21 cellular contexts compared by ENCODE assay signal in the genomic region with DNA sequence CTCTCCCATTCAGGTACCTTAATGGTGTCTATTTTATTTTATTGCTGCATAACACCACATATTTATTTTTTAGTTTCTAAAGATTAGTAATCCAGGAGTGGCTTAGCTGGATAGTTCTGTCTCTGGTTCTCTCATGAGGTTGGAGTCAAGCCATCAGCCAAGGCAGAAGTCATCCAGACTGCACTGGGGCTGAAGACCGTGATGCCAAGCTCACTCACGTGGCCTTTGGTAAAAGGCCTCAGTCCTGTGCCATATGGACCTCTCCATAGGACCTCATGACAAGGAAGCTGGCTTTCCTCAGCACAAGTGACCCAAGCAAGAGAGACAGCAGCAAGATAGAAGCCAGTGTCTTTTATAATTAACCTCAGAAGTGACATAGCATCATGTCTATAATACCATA.
"Had no signal": no experiment of that assay in that cellular context is flagged by ENCODE, and none has a peak within 500 bp of the region (broad histone marks: within the 10 kb centered on the region; RNA-seq: fewer than 3 reads in every experiment).

No MANE protein-coding gene starts in this region.

- ATAC-seq: HepG2, SK-N-SH treated with all-trans-retinoic acid at 6 μM for 48 hours had no signal

- FAIRE-seq: HepG2 had no signal

- DNase-seq: IMR-90, Karpas-422, KG1, MG63, NCI-H1092, NCI-H1105 treated with DMSO at 0.1 percent for 48 hours, NCI-H1417 treated with DMSO at 0.1 percent for 48 hours, NCI-H187, NCI-H2029, NCI-H2081 treated with DMSO at 0.1 percent for 48 hours, NCI-H2171, NCI-H226, NCI-H446, NCI-H510A, NCI-H524 treated with DMSO at 0.1 percent for 48 hours, NCI-H69, NCI-H774, SHP77, T-helper 1 cell had no signal
